In genomic region chr7:16619979-16620408, GRCh38 we compare ENCODE assay signal across 8 cellular contexts. TPM values are rescaled to one million over a fixed set of nuclear protein-coding genes. Genes with fewer than 3 reads are reported as not detected.
DNase-seq lines count a peak whose midpoint lies in the region; ATAC-seq lines count a peak whose summit lies in the region.
"Had no signal": no experiment of that assay in that cellular context is flagged by ENCODE, and none has a peak within 500 bp of the region (broad histone marks: within the 10 kb centered on the region; RNA-seq: fewer than 3 reads in every experiment).

No MANE protein-coding gene starts in this region.

- H3K79me1 ChIP-seq in mesenchymal stem cell (replicated peaks; ENCODE audit: low read length, poor library complexity, severe bottlenecking), result peaks cover 7% of the 10 kb centered on the region

- H2BK12ac ChIP-seq in mesenchymal stem cell (ENCODE audit: low read length in 2 of 2), result no peak overlapping the region

- no peak overlapping the region for H3K14ac ChIP-seq in mesenchymal stem cell (ENCODE audit: low read length in 2 of 2)

- no peak overlapping the region for H4K8ac ChIP-seq in mesenchymal stem cell (ENCODE audit: low read length)

- H3K4me2 ChIP-seq in mesenchymal stem cell (ENCODE audit: low read length, poor library complexity, severe bottlenecking), result no peak overlapping the region

- no peak overlapping the region for H3K9ac ChIP-seq in mesenchymal stem cell (ENCODE audit: low read length)

- WGBS in mesenchymal stem cell, result no CpG with 5 or more reads among the region's 2 CpGs

- H3K27me3 ChIP-seq in mesenchymal stem cell (ENCODE audit: control insufficient read depth in 1 of 2, insufficient read depth in 1 of 2, low read length in 2 of 2), result no peaks in the 10 kb centered on the region

- H3K18ac ChIP-seq in mesenchymal stem cell (ENCODE audit: low read depth in 1 of 2, low read length in 2 of 2), result no peak overlapping the region

- peaks cover 8% of the 10 kb centered on the region for H3K9me3 ChIP-seq in mesenchymal stem cell (ENCODE audit: control insufficient read depth, low read length)

- H2BK120ac ChIP-seq in mesenchymal stem cell (ENCODE audit: low read depth, low read length), result no peak overlapping the region

- H4K91ac ChIP-seq in mesenchymal stem cell (ENCODE audit: low read length), result no peak overlapping the region

- ATAC-seq in GM18867 (IDR thresholded peaks at IDR 0.05; ENCODE audit: unreplicated experiment) (peak; percentile 98), GM21526 (IDR thresholded peaks at IDR 0.05; ENCODE audit: low FRiP score, unreplicated experiment) (peak; percentile 98), HG03432 (IDR thresholded peaks at IDR 0.05; ENCODE audit: unreplicated experiment) (peak; percentile 94), esophagus mucosa (peak; percentile 77)

- H3K23ac ChIP-seq in mesenchymal stem cell (ENCODE audit: low read length in 2 of 2), result no peak overlapping the region

- H3K4me1 ChIP-seq in mesenchymal stem cell (ENCODE audit: control insufficient read depth, insufficient read depth, low read depth, low read length), result no peaks in the 10 kb centered on the region

- no peak overlapping the region for H2BK5ac ChIP-seq in mesenchymal stem cell (ENCODE audit: low read depth, low read length, poor library complexity, severe bottlenecking)

- H2AK5ac ChIP-seq in mesenchymal stem cell (ENCODE audit: low read length, severe bottlenecking), result no peak overlapping the region

- no peak overlapping the region for H2BK15ac ChIP-seq in mesenchymal stem cell (ENCODE audit: low read depth, poor library complexity, severe bottlenecking)

- no peak for DNase-seq in mesenchymal stem cell
- no peak for DNase-seq in NCI-H526 (lab: John Stamatoyannopoulos, UW)
- no peak for DNase-seq in stimulated activated naive CD4-positive, alpha-beta T cell treated with Interleukin-2 at 50 U/mL for 16 hours (lab: John Stamatoyannopoulos, UW)
- DNase-seq: NCI-H2081 had no signal

- H3K36me3 ChIP-seq in mesenchymal stem cell (ENCODE audit: control insufficient read depth in 1 of 2, insufficient read depth in 2 of 2, low read depth in 1 of 2, low read length in 2 of 2), result peaks cover 20 to 83% of the 10 kb centered on the region in 2 experiments

- no peak overlapping the region for H3K4ac ChIP-seq in mesenchymal stem cell (ENCODE audit: low read depth in 1 of 2, low read length in 2 of 2)

- H2AFZ ChIP-seq in mesenchymal stem cell (ENCODE audit: low read depth, low read length), result no peak overlapping the region

- no peak overlapping the region for H3K4me3 ChIP-seq in mesenchymal stem cell (ENCODE audit: insufficient read depth in 1 of 2, low read depth in 1 of 2, low read length in 2 of 2)

- no peak overlapping the region for H3K27ac ChIP-seq in mesenchymal stem cell (ENCODE audit: low read length, poor library complexity, severe bottlenecking)

RNA-seq across cellular contexts. Expression of gene ANKMY2, which starts 25.6 kb away (rescaled TPM):
- total RNA-seq in esophagus mucosa, result 7.3 TPM
- 15.2 TPM for polyA plus RNA-seq in mesenchymal stem cell (2013, experiment 1 of 2)
- polyA plus RNA-seq in mesenchymal stem cell (2013, experiment 2 of 2), result 15.9 TPM

RNA-seq across cellular contexts. Expression of gene BZW2, which starts 26.0 kb away (rescaled TPM):
- total RNA-seq in esophagus mucosa, result 58.9 TPM
- 47.8 TPM for polyA plus RNA-seq in mesenchymal stem cell (2013, experiment 1 of 2)
- 48.5 TPM for polyA plus RNA-seq in mesenchymal stem cell (2013, experiment 2 of 2)
